In genomic region chr12:1690578-1691122, GRCh38 we compare ENCODE assay signal across 1 cellular context.
TF ChIP-seq lines count a peak whose summit lies in the region.

ADIPOR2 (plus strand) TSS chr12:1691070; CDS start chr12:1754344, 63,274 bp downstream.

TF ChIP-seq in H1, 55 proteins besides CTCF, POLR2A, EP300 and RAD21:
- no peak for TF ChIP-seq ATF3 (IDR thresholded peaks at IDR 0.05; ENCODE audit: insufficient read depth, low read depth, low read length)
- peak; percentile 56; the same call in 1 of the 2 replicates for TF ChIP-seq USF2 (IDR thresholded peaks at IDR 0.05; ENCODE audit: low read length)
- no peak for TF ChIP-seq CBX8 (IDR thresholded peaks at IDR 0.05; ENCODE audit: borderline replicate concordance, low read depth, low read length)
- TF ChIP-seq NRF1 (IDR thresholded peaks at IDR 0.05; ENCODE audit: low read depth, low read length): peak; percentile 81
- no peak for TF ChIP-seq EZH2 (IDR thresholded peaks at IDR 0.05; ENCODE audit: low read depth, low read length, severe bottlenecking)
- 0 out of 2 replicates have a peak, but pooled peaks have one; percentile 20 for TF ChIP-seq CHD2 (IDR thresholded peaks at IDR 0.05; ENCODE audit: low read length)
- peak; percentile 64; the same call in 1 of the 2 replicates for TF ChIP-seq SP4 (IDR thresholded peaks at IDR 0.05; ENCODE audit: low read length)
- no peak for TF ChIP-seq POU5F1 (IDR thresholded peaks at IDR 0.05; ENCODE audit: low read depth, low read length)
- peak; percentile 32 for TF ChIP-seq KDM4A (IDR thresholded peaks at IDR 0.05; ENCODE audit: low read depth, low read length, severe bottlenecking)
- TF ChIP-seq E2F6 (IDR thresholded peaks at IDR 0.05): peak; percentile 84
- 0 out of 4 replicates have a peak, but pooled peaks of 1 of the 2 experiments have one; percentile 18 for TF ChIP-seq SIN3A (conservative IDR thresholded peaks at IDR 0.05 in 1 of 2, IDR thresholded peaks at IDR 0.05 in 1 of 2; ENCODE audit: low read depth in 1 of 2, low read length in 2 of 2)
- peak; percentile 96 for TF ChIP-seq CREB1 (IDR thresholded peaks at IDR 0.05)
- TF ChIP-seq SP1 (IDR thresholded peaks at IDR 0.05; ENCODE audit: low read depth, low read length): peak; percentile 41; the same call in 1 of the 2 replicates
- peak; percentile 79 for TF ChIP-seq POLR2AphosphoS5 (IDR thresholded peaks at IDR 0.05; ENCODE audit: low read depth, low read length)
- TF ChIP-seq HDAC2 (IDR thresholded peaks at IDR 0.05; ENCODE audit: borderline replicate concordance in 1 of 2, low read depth in 2 of 2, low read length in 2 of 2): no peak
- TF ChIP-seq TAF1 (IDR thresholded peaks at IDR 0.05; ENCODE audit: low read depth, low read length): peak; percentile 89
- no peak for TF ChIP-seq KDM1A (IDR thresholded peaks at IDR 0.05; ENCODE audit: borderline replicate concordance, low read length)
- peak; percentile 62; the same call in 1 of the 2 replicates for TF ChIP-seq TBP (IDR thresholded peaks at IDR 0.05; ENCODE audit: low read depth, low read length)
- TF ChIP-seq TEAD4 (IDR thresholded peaks at IDR 0.05; ENCODE audit: low read depth, low read length): no peak
- TF ChIP-seq SP2 (IDR thresholded peaks at IDR 0.05; ENCODE audit: low read length): no peak
- TF ChIP-seq SIX5 (IDR thresholded peaks at IDR 0.05; ENCODE audit: low read depth, low read length): peak; percentile 31; the same call in 1 of the 2 replicates
- no peak for TF ChIP-seq CHD7 (IDR thresholded peaks at IDR 0.05; ENCODE audit: insufficient replicate concordance, low read length)
- 0 out of 2 replicates have a peak, but pooled peaks have one; percentile 5 for TF ChIP-seq PHF8 (conservative IDR thresholded peaks at IDR 0.05; ENCODE audit: low read depth, low read length)
- TF ChIP-seq JUND (IDR thresholded peaks at IDR 0.05; ENCODE audit: low read length): no peak
- peak; percentile 92 for TF ChIP-seq MAX (IDR thresholded peaks at IDR 0.05)
TF ChIP-seq in H1: peak in this region for 15.
